ENCODE assay signal across 16 cellular contexts in the genomic region with DNA sequence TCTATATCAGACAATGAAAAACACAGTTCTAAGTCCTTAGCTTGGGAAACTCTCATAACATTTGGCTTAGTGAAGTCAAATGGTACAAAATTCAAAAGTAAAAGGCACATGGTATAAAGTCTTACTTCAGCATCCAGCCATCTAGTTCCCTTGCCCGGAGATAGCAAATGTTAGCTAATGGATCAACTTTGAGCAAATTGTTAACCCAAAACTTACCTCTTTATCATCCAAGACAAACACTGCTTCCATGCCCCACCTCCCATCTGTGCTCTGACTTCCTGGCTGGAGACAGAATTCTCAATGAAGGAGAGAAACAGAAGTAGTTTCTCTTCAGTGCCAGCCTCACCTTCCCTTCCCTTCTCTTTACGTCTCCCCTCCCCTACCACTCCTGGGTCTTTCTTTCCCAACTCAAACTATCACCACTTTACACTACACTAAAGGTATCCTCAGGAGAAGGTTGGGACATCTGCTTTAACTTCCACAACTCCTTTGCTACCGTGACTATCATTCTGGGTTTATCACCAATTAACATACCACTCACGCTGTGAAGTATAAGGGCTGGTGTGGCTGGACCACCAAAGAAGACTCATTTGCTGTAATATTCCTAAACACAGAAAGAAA.
"Had no signal": no experiment of that assay in that cellular context is flagged by ENCODE, and none has a peak within 500 bp of the region (broad histone marks: within the 10 kb centered on the region; RNA-seq: fewer than 3 reads in every experiment).

No MANE protein-coding gene starts in this region.

- ATAC-seq: stimulated activated naive B cell treated with anti-CD40 and anti-IgM and Interleukin-4, amounts not matched to agents 10 μg/mL and 1 μg/mL and 100 μg/mL, for 72 hours had no signal

- H3K36me3 ChIP-seq: cardiac muscle cell, thyroid gland had no signal

- H3K27me3 ChIP-seq: cardiac muscle cell, dorsolateral prefrontal cortex, thyroid gland had no signal

- H3K27ac ChIP-seq: cardiac muscle cell, dorsolateral prefrontal cortex, thyroid gland had no signal

- FAIRE-seq: kidney, urothelium cell line had no signal

- H3K4me1 ChIP-seq: thyroid gland had no signal

- DNase-seq: activated CD4-positive, alpha-beta T cell treated with anti-CD3 and anti-CD28 coated beads for 1 hour; activated CD4-positive, alpha-beta T cell treated with anti-CD3 and anti-CD28 coated beads, Interleukin-2, amount 50 U/mL, for 48 hours; activated naive CD4-positive, alpha-beta T cell treated with anti-CD3 and anti-CD28 coated beads for 36 hours; activated T-cell treated with anti-CD3 and anti-CD28 coated beads, Interleukin-2, amount 50 U/mL, for 1 hour; dorsolateral prefrontal cortex; hippocampal formation; kidney; mesendoderm; retina; stimulated activated CD4-positive, alpha-beta T cell treated with anti-CD3 and anti-CD28 coated beads, Interleukin-15, amount 100 ng/mL, for 24 hours; stimulated activated CD4-positive, alpha-beta T cell treated with anti-CD3 and anti-CD28 coated beads, Interleukin-4, amount 100 ng/mL, for 1 hour; stimulated activated naive B cell treated with anti-CD40 and anti-IgM and Interleukin-4, amounts not matched to agents 10 μg/mL and 1 μg/mL and 100 μg/mL, for 72 hours; T-helper 9 cell; thyroid gland had no signal

- H3K4me3 ChIP-seq: cardiac muscle cell, dorsolateral prefrontal cortex, thyroid gland had no signal

- H3K9me3 ChIP-seq: thyroid gland had no signal
